15 cellular contexts compared by ENCODE assay signal in genomic region chr11:44421090-44421675, GRCh38.
A peak's percentile ranks its signal among the peaks of the same experiment; 100 is the strongest.
DNase-seq lines count a peak whose midpoint lies in the region; ATAC-seq, FAIRE-seq and TF ChIP-seq lines count a peak whose summit lies in the region.
"Had no signal": no experiment of that assay in that cellular context is flagged by ENCODE, and none has a peak within 500 bp of the region (broad histone marks: within the 10 kb centered on the region; RNA-seq: fewer than 3 reads in every experiment).

No MANE protein-coding gene starts in this region.

- no peak overlapping the region for H3K4me3 ChIP-seq in H1 (ENCODE audit: extremely low read depth in 1 of 4, insufficient read depth in 2 of 4, low read depth in 3 of 4, low read length in 4 of 4)
- H3K4me3 ChIP-seq in smooth muscle cell, result no peak overlapping the region
- no peak overlapping the region for H3K4me3 ChIP-seq in BE2C (ENCODE audit: low read depth, low read length)
- H3K4me3 ChIP-seq: A549, GM23338 had no signal

- FAIRE-seq in H1 (lab: Jason Lieb, UNC), result no peak
- FAIRE-seq: A549 had no signal

- H3K27ac ChIP-seq in H1 (ENCODE audit: low read depth, low read length), result no peak overlapping the region
- H3K27ac ChIP-seq in smooth muscle cell (ENCODE audit: low read depth), result peak overlapping the region; percentile 76
- H3K27ac ChIP-seq: A549, HL-60 had no signal

- no peak overlapping the region for H2AFZ ChIP-seq in H1 (ENCODE audit: low read length)
- H2AFZ ChIP-seq in smooth muscle cell (ENCODE audit: low read depth), result no peak overlapping the region
- H2AFZ ChIP-seq: GM23338 had no signal

- H2BK20ac ChIP-seq in H1 (ENCODE audit: low read length), result no peak overlapping the region

- no peak overlapping the region for H2BK120ac ChIP-seq in H1 (replicated peaks; ENCODE audit: low read depth, low read length)

- 94% methylated on average over 9 of the region's 9 CpGs; no CpG with 5 or more reads in 1 of the 2 experiments for WGBS in H1 (ENCODE audit: extremely low coverage in 1 of 2, insufficient coverage in 1 of 2, insufficient read length in 1 of 2, insufficient replicate concordance in 2 of 2, low coverage in 1 of 2, low lambda C conversion rate in 2 of 2, missing lambda C conversion rate in 1 of 2), 2 experiments
- 27% methylated on average over 9 of the region's 9 CpGs for WGBS in smooth muscle cell (ENCODE audit: low lambda C conversion rate)

- H3K56ac ChIP-seq in H1 (replicated peaks; ENCODE audit: insufficient read length, low read depth, low read length), result no peak overlapping the region

- H3K79me2 ChIP-seq in H1 (ENCODE audit: control insufficient read depth in 1 of 2, insufficient read depth in 2 of 2, low read length in 2 of 2) (no peaks in the 10 kb centered on the region), smooth muscle cell (ENCODE audit: low read depth) (no peaks in the 10 kb centered on the region)

- H3K4me2 ChIP-seq in H1 (ENCODE audit: insufficient read depth in 1 of 2, low read depth in 2 of 2, low read length in 2 of 2) (no peak overlapping the region), smooth muscle cell (peak overlapping the region; percentile 58)
- H3K4me2 ChIP-seq: A549, GM23338 had no signal

- DNase-seq in NCI-H748 (lab: John Stamatoyannopoulos, UW; ENCODE audit: unreplicated experiment), result peak; percentile 13
- no peak for DNase-seq in NCI-H748 treated with DMSO at 0.1 percent for 48 hours (lab: John Stamatoyannopoulos, UW)
- peak; percentile 24 for DNase-seq in NCI-H524 treated with DMSO at 0.1 percent for 48 hours (lab: John Stamatoyannopoulos, UW)
- DNase-seq in H1 (ENCODE audit: low read depth in 1 of 2, low spot score in 2 of 2), result no peak
- DNase-seq in smooth muscle cell (lab: John Stamatoyannopoulos, UW; ENCODE audit: unreplicated experiment), result peak; percentile 50
- DNase-seq in activated CD4-positive, alpha-beta T cell treated with anti-CD3 and anti-CD28 coated beads for 48 hours, result no peak
- DNase-seq in BE2C, result no peak
- DNase-seq: DMS79 treated with DMSO at 0.1 percent for 48 hours, NCI-H1436 treated with DMSO at 0.1 percent for 48 hours, NCI-H2107, PC-3 had no signal

- TF ChIP-seq EP300 in H1 (IDR thresholded peaks at IDR 0.05; ENCODE audit: borderline replicate concordance in 1 of 2, low read depth in 2 of 2, low read length in 2 of 2), result no peak

- H3K27me3 ChIP-seq in H1 (replicated peaks in 1 of 4; ENCODE audit: control insufficient read depth in 3 of 4, extremely low read depth in 1 of 4, insufficient read depth in 3 of 4, low read length in 3 of 4) (peaks cover 0 to 2% (median 0%) of the 10 kb centered on the region in 4 experiments; a peak in 1 of 7 replicates), smooth muscle cell (ENCODE audit: low read depth) (peaks cover 7% of the 10 kb centered on the region), BE2C (no peaks in the 10 kb centered on the region)

- TF ChIP-seq RAD21 in H1 (IDR thresholded peaks at IDR 0.05 in 1 of 2, conservative IDR thresholded peaks at IDR 0.05 in 1 of 2; ENCODE audit: low read depth in 2 of 2, low read length in 2 of 2), result no peak

- H2BK15ac ChIP-seq in H1 (ENCODE audit: low read length), result no peak overlapping the region

- no peak overlapping the region for H3K4ac ChIP-seq in H1 (replicated peaks; ENCODE audit: insufficient read length, low read depth, low read length)

- H2BK12ac ChIP-seq in H1 (ENCODE audit: low read depth, low read length), result no peak overlapping the region

- no peaks in the 10 kb centered on the region for H4K20me1 ChIP-seq in H1 (replicated peaks in 1 of 2; ENCODE audit: control insufficient read depth in 1 of 2, insufficient read depth in 2 of 2, low read length in 2 of 2)
- no peaks in the 10 kb centered on the region for H4K20me1 ChIP-seq in smooth muscle cell (ENCODE audit: low read depth)

- 0 out of 2 replicates have a peak, but pooled peaks cover 2% of the 10 kb centered on the region for H3K79me1 ChIP-seq in H1 (ENCODE audit: low read depth, low read length)

- no peaks in the 10 kb centered on the region for H3F3A ChIP-seq in smooth muscle cell (ENCODE audit: low read depth)

- H2BK5ac ChIP-seq in H1 (ENCODE audit: low read depth, low read length), result no peak overlapping the region

- H3K23me2 ChIP-seq in H1 (ENCODE audit: low read depth, low read length), result no peaks in the 10 kb centered on the region

- H4K5ac ChIP-seq in H1 (ENCODE audit: insufficient read length, low read depth, low read length), result no peak overlapping the region

- no peak overlapping the region for H4K91ac ChIP-seq in H1 (replicated peaks; ENCODE audit: insufficient read length, low read length)

- H4K8ac ChIP-seq in H1 (ENCODE audit: extremely low read depth, insufficient read depth, low read length), result no peak overlapping the region

- H3K4me1 ChIP-seq in H1 (replicated peaks in 1 of 4; ENCODE audit: control insufficient read depth in 3 of 4, insufficient read depth in 4 of 4, low read length in 3 of 4) (no peaks in the 10 kb centered on the region), smooth muscle cell (ENCODE audit: low read depth) (peaks cover 17% of the 10 kb centered on the region), BE2C (no peaks in the 10 kb centered on the region)

- no peak for ATAC-seq in GM21737 (IDR thresholded peaks at IDR 0.05; ENCODE audit: unreplicated experiment)
- ATAC-seq: A549, GM23338, PC-3 had no signal

- no peaks in the 10 kb centered on the region for H3K36me3 ChIP-seq in H1 (ENCODE audit: control insufficient read depth in 2 of 4, insufficient read depth in 4 of 4, low read length in 3 of 4)
- no peaks in the 10 kb centered on the region for H3K36me3 ChIP-seq in smooth muscle cell (ENCODE audit: low read depth)
- H3K36me3 ChIP-seq in BE2C, result no peaks in the 10 kb centered on the region

- TF ChIP-seq POLR2A in H1 (IDR thresholded peaks at IDR 0.05; ENCODE audit: control extremely low read depth in 1 of 2, low read depth in 2 of 2, low read length in 2 of 2), result no peak

- H2AK5ac ChIP-seq in H1 (ENCODE audit: low read depth, low read length), result peak overlapping the region; percentile 67; the same call in 1 of the 2 replicates

- no peak overlapping the region for H3K14ac ChIP-seq in H1 (ENCODE audit: insufficient read length)

- H3K9me3 ChIP-seq in H1 (ENCODE audit: insufficient read depth in 2 of 2, low read depth in 1 of 2, low read length in 1 of 2) (no peaks in the 10 kb centered on the region), smooth muscle cell (replicated peaks; ENCODE audit: low read depth) (no peaks in the 10 kb centered on the region), BE2C (no peaks in the 10 kb centered on the region)
- H3K9me3 ChIP-seq: A549 had no signal

- CTCF ChIA-PET in H1 (lab: Charles Lee; ENCODE audit: partially characterized antibody), result interaction anchor here (0.6 to 2.2 kb wide), 17 partner anchors 13 to 317 kb away, joined by 3 to 4 read pairs (median 3); no protein-coding TSS in a partner anchor

- H3K23ac ChIP-seq in H1 (ENCODE audit: insufficient read length), result no peak overlapping the region

- H3K18ac ChIP-seq in H1 (ENCODE audit: extremely low read depth, low read length), result no peak overlapping the region

- TF ChIP-seq CTCF in H1 (IDR thresholded peaks at IDR 0.05; ENCODE audit: control extremely low read depth in 1 of 3, insufficient read depth in 1 of 3, low read depth in 1 of 3, low read length in 3 of 3) (no peak), smooth muscle cell (IDR thresholded peaks at IDR 0.05; ENCODE audit: borderline replicate concordance, insufficient read depth, poor library complexity, severe bottlenecking) (no peak), BE2C (IDR thresholded peaks at IDR 0.05; ENCODE audit: low read depth, low read length) (no peak)

- H3K9ac ChIP-seq in H1 (replicated peaks in 1 of 4; ENCODE audit: extremely low read depth in 1 of 4, low read depth in 3 of 4, low read length in 3 of 4) (no peak overlapping the region), smooth muscle cell (ENCODE audit: low read depth) (peak overlapping the region; percentile 59)

- POLR2A ChIA-PET in H1 (lab: Charles Lee; ENCODE audit: partially characterized antibody), result no interaction called here

TF ChIP-seq in H1, 55 proteins besides CTCF, POLR2A, EP300 and RAD21:
- TF ChIP-seq CEBPB (IDR thresholded peaks at IDR 0.05; ENCODE audit: low read depth, low read length), result no peak
- no peak for TF ChIP-seq TBP (IDR thresholded peaks at IDR 0.05; ENCODE audit: low read depth, low read length)
- no peak for TF ChIP-seq TCF12 (IDR thresholded peaks at IDR 0.05; ENCODE audit: low read depth, low read length)
- no peak for TF ChIP-seq RFX5 (IDR thresholded peaks at IDR 0.05; ENCODE audit: borderline replicate concordance, low read depth, low read length)
- TF ChIP-seq CHD1 (IDR thresholded peaks at IDR 0.05; ENCODE audit: low read depth, low read length), result no peak
- TF ChIP-seq CBX5 (IDR thresholded peaks at IDR 0.05; ENCODE audit: low read depth, low read length), result no peak

Comparison
In these comparisons a context has a peak if more than half of its experiments do, and no peak if none do; other contexts are left out.
1. DNase-seq: peak in NCI-H748 (single experiment), NCI-H524 treated with DMSO at 0.1 percent for 48 hours (single experiment) and smooth muscle cell (single experiment); none in NCI-H748 treated with DMSO at 0.1 percent for 48 hours (single experiment), H1 (0 of 2), activated CD4-positive, alpha-beta T cell treated with anti-CD3 and anti-CD28 coated beads for 48 hours (single experiment) and BE2C (single experiment).